8 cellular contexts compared by ENCODE assay signal in genomic region chr6:33208089-33208967, GRCh38. TPM values are rescaled to one million over a fixed set of nuclear protein-coding genes. Genes with fewer than 3 reads are reported as not detected.
DNase-seq lines count a peak whose midpoint lies in the region; ATAC-seq and TF ChIP-seq lines count a peak whose summit lies in the region.

RING1 (plus strand) TSS chr6:33208500; CDS start chr6:33208823, 323 bp downstream.

- no peak for TF ChIP-seq CTCF in HFF-Myc (IDR thresholded peaks at IDR 0.05; ENCODE audit: low read depth, low read length, missing control alignments)
- TF ChIP-seq CTCF in kidney epithelial cell (IDR thresholded peaks at IDR 0.05; ENCODE audit: insufficient read depth, low read length, poor library complexity, severe bottlenecking): no peak

- no peak for ATAC-seq in GM18870 (IDR thresholded peaks at IDR 0.05; ENCODE audit: unreplicated experiment)

- DNase-seq in ELF-1 (ENCODE audit: low read depth, low spot score) (peak; percentile 72), HFF-Myc (ENCODE audit: extremely low read depth, low read depth) (no peak), NCI-H226 (peak; percentile 72), cerebellum (ENCODE audit: low spot score) (peak; percentile 96), kidney epithelial cell (ENCODE audit: low read depth) (no peak)
- DNase-seq in activated CD4-positive, alpha-beta T cell treated with anti-CD3 and anti-CD28 coated beads for 24 hours (ENCODE audit: low read depth in 2 of 2): peak; percentile 77 to 78
- peak; percentile 71 to 81 for DNase-seq in stimulated activated CD4-positive, alpha-beta T cell treated with anti-CD3 and anti-CD28 coated beads, Interleukin-15, amount 100 ng/mL, for 1 hour (ENCODE audit: low read depth in 1 of 2, low spot score in 1 of 2)

- H3K36me3 ChIP-seq in kidney epithelial cell (ENCODE audit: control insufficient read depth, insufficient read depth, low read length): peaks cover 4% of the 10 kb centered on the region

- H3K4me3 ChIP-seq in HFF-Myc (replicated peaks; ENCODE audit: low read depth, low read length) (peak within 1 kb of the TSS; percentile 94), kidney epithelial cell (ENCODE audit: low read depth, low read length) (peak within 1 kb of the TSS; percentile 90)

- H3K27me3 ChIP-seq in kidney epithelial cell (ENCODE audit: control insufficient read depth, insufficient read depth, low read length): no peaks in the 10 kb centered on the region

RNA-seq across cellular contexts. Expression of gene RING1, which starts in this region (rescaled TPM):
- total RNA-seq in cerebellum: 15.2 TPM
- 12.1 and 16.4 TPM in 2 replicates for total RNA-seq in kidney epithelial cell

Comparison
In these comparisons a context has a peak if more than half of its experiments do, and no peak if none do; other contexts are left out.
1. DNase-seq: peak in ELF-1 (single experiment), NCI-H226 (single experiment), activated CD4-positive, alpha-beta T cell treated with anti-CD3 and anti-CD28 coated beads for 24 hours (2 of 2), cerebellum (single experiment) and stimulated activated CD4-positive, alpha-beta T cell treated with anti-CD3 and anti-CD28 coated beads, Interleukin-15, amount 100 ng/mL, for 1 hour (2 of 2); none in HFF-Myc (single experiment) and kidney epithelial cell (single experiment).